8 cellular contexts compared by ENCODE assay signal in the genomic region with DNA sequence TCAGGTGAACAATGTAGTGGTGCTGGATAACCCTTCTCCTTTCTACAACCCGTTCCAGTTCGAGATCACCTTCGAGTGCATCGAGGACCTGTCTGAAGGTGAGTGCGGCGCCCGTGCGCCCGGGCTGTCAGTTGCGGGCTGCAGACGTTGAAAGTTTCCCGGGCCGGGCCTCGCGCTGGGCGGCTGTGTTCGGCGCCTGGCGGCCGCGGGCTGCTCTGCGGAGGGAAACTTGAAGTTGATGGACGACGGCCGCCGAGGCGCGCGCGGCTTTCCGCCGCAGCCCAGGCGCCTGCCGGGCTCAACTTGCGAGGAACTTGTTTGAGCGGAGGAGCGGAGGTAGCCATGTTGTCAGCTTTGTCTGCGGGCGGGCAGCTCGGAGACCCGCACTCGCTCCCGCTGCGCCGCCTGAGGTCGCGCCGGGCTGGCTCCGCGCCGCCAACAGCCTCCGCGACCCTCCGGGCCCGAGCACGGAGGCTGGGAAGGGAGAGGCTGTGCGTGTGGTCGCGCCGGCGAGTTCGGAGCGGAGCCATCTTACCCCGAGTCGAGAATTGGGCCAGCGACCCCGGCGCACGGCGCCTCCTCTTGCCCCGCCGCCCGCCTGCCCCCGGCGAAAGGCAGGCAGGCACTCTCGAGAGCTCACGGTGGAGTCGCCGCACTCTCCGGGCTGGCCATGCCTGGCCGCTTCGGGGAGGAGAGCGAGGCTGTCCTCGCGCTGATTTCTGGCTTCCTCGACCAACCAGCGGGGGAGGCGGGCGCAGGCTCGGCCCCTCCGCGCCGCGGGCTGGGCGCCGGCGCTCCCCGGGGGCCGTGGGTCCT. TPM values are rescaled to one million over a fixed set of nuclear protein-coding genes. Genes with fewer than 3 reads are reported as not detected.
DNase-seq lines count a peak whose midpoint lies in the region; ATAC-seq, FAIRE-seq and TF ChIP-seq lines count a peak whose summit lies in the region.

No MANE protein-coding gene starts in this region.

- peak overlapping the region; percentile 94 for H3K9ac ChIP-seq in SU-DHL-6 (ENCODE audit: low read length)

- no peak for FAIRE-seq in HTR-8/SVneo (lab: Jason Lieb, UNC)

- H3K4me1 ChIP-seq in left ventricle myocardium inferior (peaks cover 77% of the 10 kb centered on the region), prostate gland (replicated peaks) (no peaks in the 10 kb centered on the region), uterus (no peaks in the 10 kb centered on the region)

- no peak for TF ChIP-seq POLR2A in prostate gland (IDR thresholded peaks at IDR 0.05)
- peak; percentile 33 to 63 for TF ChIP-seq POLR2A in uterus (IDR thresholded peaks at IDR 0.05)

- H3K79me2 ChIP-seq in SU-DHL-6 (ENCODE audit: insufficient read depth, low read length): peaks cover 77% of the 10 kb centered on the region

- WGBS in adipose tissue, 3 donors: 0 to 1% (median 0%) methylated on average over 97 to 99 of the region's 99 CpGs
- WGBS in prostate gland: 0% methylated on average over 59 of the region's 99 CpGs

- H3F3A ChIP-seq in SU-DHL-6 (ENCODE audit: insufficient read depth): peaks cover 37% of the 10 kb centered on the region; the same call in 1 of the 2 replicates

- peak overlapping the region; percentile 96 for H3K4me2 ChIP-seq in SU-DHL-6 (ENCODE audit: low read depth, low read length, poor library complexity, severe bottlenecking)

- H3K27ac ChIP-seq in SU-DHL-6 (ENCODE audit: low read depth, low read length) (peak overlapping the region; percentile 93), adipose tissue (ENCODE audit: low read depth, low read length) (peak overlapping the region; percentile 90), left ventricle myocardium inferior (replicated peaks) (peak overlapping the region; percentile 94), prostate gland (peak overlapping the region; percentile 92 to 95), uterus (peak overlapping the region; percentile 93 to 96)

- peaks cover 7% of the 10 kb centered on the region; the same call in 1 of the 2 replicates for H3K36me3 ChIP-seq in SU-DHL-6 (ENCODE audit: low read length)
- H3K36me3 ChIP-seq in left ventricle myocardium inferior: peaks cover 8% of the 10 kb centered on the region
- H3K36me3 ChIP-seq in prostate gland: no peaks in the 10 kb centered on the region
- H3K36me3 ChIP-seq in uterus: no peaks in the 10 kb centered on the region

- DNase-seq in DMS153 treated with DMSO at 0.1 percent for 48 hours (lab: John Stamatoyannopoulos, UW; ENCODE audit: unreplicated experiment): peak; percentile 20
- DNase-seq in HTR-8/SVneo (ENCODE audit: insufficient read length, low spot score): peak; percentile 34
- peak; percentile 72 for DNase-seq in left ventricle myocardium inferior
- peak; percentile 56 for DNase-seq in prostate gland (ENCODE audit: low spot score)
- DNase-seq in uterus: peak; percentile 55 to 69

- 0 out of 2 replicates have a peak, but pooled peaks cover 3% of the 10 kb centered on the region for H4K20me1 ChIP-seq in SU-DHL-6 (ENCODE audit: low read depth, low read length)

- TF ChIP-seq CTCF in SU-DHL-6 (IDR thresholded peaks at IDR 0.05; ENCODE audit: insufficient read depth, low read length, poor library complexity, severe bottlenecking): no peak
- TF ChIP-seq CTCF in left ventricle myocardium inferior (IDR thresholded peaks at IDR 0.05; ENCODE audit: borderline replicate concordance): no peak
- TF ChIP-seq CTCF in prostate gland (IDR thresholded peaks at IDR 0.05): peak in 1 of 4 experiments; percentile 4
- peak in 1 of 4 experiments; percentile 4 for TF ChIP-seq CTCF in uterus (IDR thresholded peaks at IDR 0.05)

- H3K27me3 ChIP-seq in SU-DHL-6 (ENCODE audit: low read length) (no peaks in the 10 kb centered on the region), left ventricle myocardium inferior (ENCODE audit: low read depth) (no peaks in the 10 kb centered on the region), prostate gland (replicated peaks; ENCODE audit: insufficient read depth) (no peaks in the 10 kb centered on the region), uterus (no peaks in the 10 kb centered on the region)

- H3K9me3 ChIP-seq in SU-DHL-6 (ENCODE audit: insufficient read depth, low read length) (no peaks in the 10 kb centered on the region), left ventricle myocardium inferior (replicated peaks) (no peaks in the 10 kb centered on the region), prostate gland (no peaks in the 10 kb centered on the region), uterus (no peaks in the 10 kb centered on the region)

- peak overlapping the region; percentile 32 for H2AFZ ChIP-seq in SU-DHL-6 (ENCODE audit: low read depth, low read length, severe bottlenecking)

- H3K9me2 ChIP-seq in SU-DHL-6 (replicated peaks; ENCODE audit: insufficient read depth, low read length): no peaks in the 10 kb centered on the region

- intact Hi-C loops in left ventricle myocardium inferior (cut with micrococcal nuclease) (no loop called here), prostate gland (cut with DNase I) (loop anchor here (5.0 kb wide), 1 partner anchor 183 kb away; a partner anchor contains a TSS), uterus (cut with DNase I; ENCODE audit: low total_unique reads) (no loop called here)

- peak; percentile 33 for ATAC-seq in GM21381 (IDR thresholded peaks at IDR 0.05; ENCODE audit: unreplicated experiment)

- H3K4me3 ChIP-seq in SU-DHL-6 (ENCODE audit: insufficient read depth, low read length, poor library complexity, severe bottlenecking) (peak overlapping the region; percentile 87), left ventricle myocardium inferior (peak overlapping the region; percentile 95), prostate gland (peak overlapping the region; percentile 75 to 80), uterus (peak overlapping the region; percentile 63 to 79)

RNA-seq across cellular contexts. Expression of a gene that starts 0.7 kb away (rescaled TPM):
- polyA plus RNA-seq in adipose tissue: 1 to 10 TPM; 5.8 to 8.9 (median 6.4) TPM
- total RNA-seq in left ventricle myocardium inferior (27.6 TPM), prostate gland (10 to 100 TPM; 12.5 to 15.6 TPM), uterus (10 to 100 TPM in 3 of 4 donors, 1 to 10 TPM in 1; 2.8 to 47.0 (median 15.5) TPM)

RNA-seq across cellular contexts. Expression of a gene that starts 40.3 kb away (rescaled TPM):
- polyA plus RNA-seq in adipose tissue: 1 to 10 TPM; 2.0 to 5.1 (median 3.5) TPM
- total RNA-seq in left ventricle myocardium inferior (5.5 TPM), prostate gland (10 to 100 TPM; 13.6 to 24.8 TPM), uterus (10 to 100 TPM in 3 of 4 donors, 1 to 10 TPM in 1; 4.4 to 40.0 (median 24.5) TPM)

Comparison
In these comparisons a context has a peak if more than half of its experiments do, and no peak if none do; other contexts are left out.
1. Peak in every context shown above with its lines: DNase-seq, ATAC-seq, H3K4me3 ChIP-seq and H3K27ac ChIP-seq.
2. DNase-seq: peak in every context shown above with its lines; median percentile 72 in left ventricle myocardium inferior; 62 in uterus; 56 in prostate gland; 34 in HTR-8/SVneo; 20 in DMS153 treated with DMSO at 0.1 percent for 48 hours.